In the genomic region with DNA sequence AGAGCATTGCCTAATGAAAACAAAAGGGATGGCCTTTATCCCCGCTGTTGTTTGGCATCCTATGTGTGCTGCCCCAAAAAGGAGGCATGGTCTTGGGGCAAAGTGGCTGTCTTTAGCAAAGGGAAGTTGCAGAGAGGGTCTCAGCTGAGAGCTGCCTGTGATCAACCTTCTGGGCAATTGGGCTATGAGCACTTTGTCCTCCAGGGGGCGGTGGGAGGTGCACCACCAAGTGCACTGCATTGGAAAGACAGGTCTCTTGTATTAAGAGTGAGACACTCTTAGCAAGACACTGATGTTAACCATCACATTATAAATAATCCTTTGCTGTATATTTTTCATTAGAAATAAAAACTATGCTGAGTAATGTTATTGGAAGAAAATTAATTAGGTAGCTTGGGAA, we compare ENCODE assay signal across 8 cellular contexts.
DNase-seq lines count a peak whose midpoint lies in the region; ATAC-seq and TF ChIP-seq lines count a peak whose summit lies in the region.
"Had no signal": no experiment of that assay in that cellular context is flagged by ENCODE, and none has a peak within 500 bp of the region (broad histone marks: within the 10 kb centered on the region; RNA-seq: fewer than 3 reads in every experiment).

No MANE protein-coding gene starts in this region.

- H2BK5ac ChIP-seq in mesendoderm (ENCODE audit: low read length): no peak overlapping the region

- no peak overlapping the region for H2BK15ac ChIP-seq in mesendoderm (replicated peaks; ENCODE audit: low read depth)

- no peak overlapping the region for H3K23ac ChIP-seq in mesendoderm (ENCODE audit: low read length)

- H2AFZ ChIP-seq in KMS-11 (ENCODE audit: low read depth): no peak overlapping the region

- H3K4me2 ChIP-seq in KMS-11 (no peak overlapping the region), mesendoderm (ENCODE audit: low read length) (no peak overlapping the region)

- TF ChIP-seq CTCF in GM12874 (IDR thresholded peaks at IDR 0.05; ENCODE audit: insufficient read depth, low read depth, low read length): 0 out of 2 replicates have a peak, but pooled peaks have one; percentile 34
- peak; percentile 83 for TF ChIP-seq CTCF in KMS-11 (conservative IDR thresholded peaks at IDR 0.05; ENCODE audit: low read depth, low read length)
- TF ChIP-seq CTCF in WTC11 (IDR thresholded peaks at IDR 0.05): peak; percentile 71

- WGBS in mesendoderm (ENCODE audit: extremely low coverage, insufficient coverage, low lambda C conversion rate): no CpG with 5 or more reads among the region's 2 CpGs

- H3K79me2 ChIP-seq in KMS-11 (ENCODE audit: insufficient read depth, low read depth) (no peaks in the 10 kb centered on the region), mesendoderm (ENCODE audit: control insufficient read depth, insufficient read depth, low read length) (no peaks in the 10 kb centered on the region)

- H3K9ac ChIP-seq in KMS-11 (no peak overlapping the region), mesendoderm (ENCODE audit: low read length) (no peak overlapping the region)

- peak; percentile 87 for DNase-seq in WTC11 (ENCODE audit: low spot score)
- DNase-seq in mesendoderm: peak; percentile 76
- DNase-seq in naive thymus-derived CD8-positive, alpha-beta T cell: no peak
- no peak for DNase-seq in effector memory CD4-positive, alpha-beta T cell
- DNase-seq in activated CD8-positive, alpha-beta memory T cell treated with anti-CD3 and anti-CD28 coated beads for 24 hours: no peak

- no peak overlapping the region for H3K56ac ChIP-seq in mesendoderm (ENCODE audit: low read length)

- H2AK5ac ChIP-seq in mesendoderm (ENCODE audit: low read length): no peak overlapping the region

- no peak overlapping the region for H4K8ac ChIP-seq in mesendoderm (ENCODE audit: low read depth, low read length)

- H4K20me1 ChIP-seq in KMS-11 (ENCODE audit: insufficient read depth): no peaks in the 10 kb centered on the region

- POLR2A ChIA-PET in WTC11 (lab: Charles Lee): no interaction called here
- POLR2A ChIA-PET in naive thymus-derived CD8-positive, alpha-beta T cell (lab: Charles Lee): no interaction called here

- H3K4me3 ChIP-seq in KMS-11 (IDR thresholded peaks at IDR 0.05; ENCODE audit: insufficient read depth, low read depth, low read length) (no peak overlapping the region), mesendoderm (ENCODE audit: low read length) (no peak overlapping the region)
- no peak overlapping the region for H3K4me3 ChIP-seq in effector memory CD4-positive, alpha-beta T cell (ENCODE audit: insufficient read depth, low read depth, low read length, poor library complexity, severe bottlenecking)

- H3K36me3 Mint-ChIP-seq in WTC11: peaks cover 17% of the 10 kb centered on the region
- H3K36me3 Mint-ChIP-seq in naive thymus-derived CD8-positive, alpha-beta T cell: peaks cover 0 to 6% (median 0%) of the 10 kb centered on the region in 3 donors

- no peak overlapping the region for H3K27ac Mint-ChIP-seq in WTC11
- no peak overlapping the region for H3K27ac Mint-ChIP-seq in naive thymus-derived CD8-positive, alpha-beta T cell
- H3K27ac Mint-ChIP-seq: T-helper 1 cell treated with Interleukin-12 subunit alpha and Interleukin-12 subunit beta and Interleukin-4 antibody, amounts not matched to agents 30 μg/mL and 1 μg/mL, for 36 hours had no signal

- no peaks in the 10 kb centered on the region for H3K27me3 Mint-ChIP-seq in WTC11 (ENCODE audit: low read depth)
- no peaks in the 10 kb centered on the region for H3K27me3 Mint-ChIP-seq in naive thymus-derived CD8-positive, alpha-beta T cell

- peak; percentile 97 for ATAC-seq in WTC11
- ATAC-seq in naive thymus-derived CD8-positive, alpha-beta T cell: no peak

- H3K4me1 ChIP-seq in KMS-11 (ENCODE audit: low read depth, poor library complexity, severe bottlenecking): no peaks in the 10 kb centered on the region
- H3K4me1 ChIP-seq in mesendoderm (ENCODE audit: control insufficient read depth, low read depth, low read length): no peaks in the 10 kb centered on the region
- H3K4me1 ChIP-seq in effector memory CD4-positive, alpha-beta T cell (ENCODE audit: control insufficient read depth, insufficient read depth, low read length, poor library complexity, severe bottlenecking): no peaks in the 10 kb centered on the region

- no peak overlapping the region for H2BK120ac ChIP-seq in mesendoderm (ENCODE audit: low read depth, low read length)

- no peak overlapping the region for H3K4me3 Mint-ChIP-seq in WTC11
- no peak overlapping the region for H3K4me3 Mint-ChIP-seq in naive thymus-derived CD8-positive, alpha-beta T cell
- H3K4me3 Mint-ChIP-seq: T-helper 1 cell treated with Interleukin-12 subunit alpha and Interleukin-12 subunit beta and Interleukin-4 antibody, amounts not matched to agents 30 μg/mL and 1 μg/mL, for 36 hours had no signal

- no peak overlapping the region for H4K5ac ChIP-seq in mesendoderm (ENCODE audit: low read length)

- H3K27me3 ChIP-seq in KMS-11 (ENCODE audit: insufficient read depth, low read depth) (no peaks in the 10 kb centered on the region), mesendoderm (ENCODE audit: insufficient read depth, low read length, poor library complexity) (no peaks in the 10 kb centered on the region)
- no peaks in the 10 kb centered on the region for H3K27me3 ChIP-seq in effector memory CD4-positive, alpha-beta T cell (replicated peaks; ENCODE audit: control insufficient read depth, insufficient read depth, low read length, poor library complexity, severe bottlenecking)

- H3K9me3 ChIP-seq in effector memory CD4-positive, alpha-beta T cell (ENCODE audit: control insufficient read depth, low read length): no peaks in the 10 kb centered on the region

- H3K79me1 ChIP-seq in mesendoderm (ENCODE audit: low read length): no peaks in the 10 kb centered on the region

- H3K9me3 Mint-ChIP-seq in WTC11: peaks cover 36% of the 10 kb centered on the region
- H3K9me3 Mint-ChIP-seq in naive thymus-derived CD8-positive, alpha-beta T cell: peaks cover 2 to 33% (median 13%) of the 10 kb centered on the region in 9 donors

- H3K4ac ChIP-seq in mesendoderm (ENCODE audit: low read depth, low read length): no peak overlapping the region

- no peaks in the 10 kb centered on the region for H3K4me1 Mint-ChIP-seq in WTC11
- no peaks in the 10 kb centered on the region for H3K4me1 Mint-ChIP-seq in naive thymus-derived CD8-positive, alpha-beta T cell

- H3K36me3 ChIP-seq in KMS-11 (ENCODE audit: insufficient read depth) (no peaks in the 10 kb centered on the region), mesendoderm (ENCODE audit: control insufficient read depth, insufficient read depth, low read length) (no peaks in the 10 kb centered on the region)
- no peaks in the 10 kb centered on the region for H3K36me3 ChIP-seq in effector memory CD4-positive, alpha-beta T cell (ENCODE audit: control insufficient read depth, insufficient read depth, low read length)

- CTCF ChIA-PET in WTC11 (lab: Charles Lee): interaction anchor here (0.6 to 1.1 kb wide), 8 partner anchors 13 to 154 kb away, joined by 3 to 6 read pairs (median 4); no protein-coding TSS in a partner anchor

- H3K27ac ChIP-seq in KMS-11: no peak overlapping the region
- no peak overlapping the region for H3K27ac ChIP-seq in mesendoderm (ENCODE audit: low read depth, low read length)
- H3K27ac ChIP-seq in effector memory CD4-positive, alpha-beta T cell (ENCODE audit: insufficient read depth, low read length, poor library complexity, severe bottlenecking): no peak overlapping the region

- no peak overlapping the region for H3K18ac ChIP-seq in mesendoderm (ENCODE audit: low read length)

TF ChIP-seq in WTC11, 78 proteins besides CTCF, POLR2A, EP300 and RAD21:
- TF ChIP-seq SOX15 (CRISPR knock-in tag; IDR thresholded peaks at IDR 0.05) (no peak), TEAD1 (CRISPR knock-in tag; IDR thresholded peaks at IDR 0.05) (no peak), TEAD4 (CRISPR knock-in tag; IDR thresholded peaks at IDR 0.05) (no peak), OVOL2 (CRISPR knock-in tag; IDR thresholded peaks at IDR 0.05; ENCODE audit: borderline replicate concordance) (no peak), CBFB (CRISPR knock-in tag; IDR thresholded peaks at IDR 0.05; ENCODE audit: low read depth) (no peak), FOXP1 (CRISPR knock-in tag; IDR thresholded peaks at IDR 0.05; ENCODE audit: borderline replicate concordance) (no peak)
- TF ChIP-seq, protein P1, sequence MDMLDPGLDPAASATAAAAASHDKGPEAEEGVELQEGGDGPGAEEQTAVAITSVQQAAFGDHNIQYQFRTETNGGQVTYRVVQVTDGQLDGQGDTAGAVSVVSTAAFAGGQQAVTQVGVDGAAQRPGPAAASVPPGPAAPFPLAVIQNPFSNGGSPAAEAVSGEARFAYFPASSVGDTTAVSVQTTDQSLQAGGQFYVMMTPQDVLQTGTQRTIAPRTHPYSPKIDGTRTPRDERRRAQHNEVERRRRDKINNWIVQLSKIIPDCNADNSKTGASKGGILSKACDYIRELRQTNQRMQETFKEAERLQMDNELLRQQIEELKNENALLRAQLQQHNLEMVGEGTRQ (CRISPR knock-in tag; IDR thresholded peaks at IDR 0.05): no peak
TF ChIP-seq in WTC11: peak in this region for 0.

Comparison
In these comparisons a context has a peak if more than half of its experiments do, and no peak if none do; other contexts are left out.
1. DNase-seq: peak in WTC11 (single experiment) and mesendoderm (single experiment); none in naive thymus-derived CD8-positive, alpha-beta T cell (0 of 10), effector memory CD4-positive, alpha-beta T cell (0 of 3) and activated CD8-positive, alpha-beta memory T cell treated with anti-CD3 and anti-CD28 coated beads for 24 hours (single experiment).
2. Peak in every context shown above with its lines, with median percentiles within 50 percentile points of each other: CTCF ChIP-seq.